ENCODE assay signal across 18 cellular contexts in genomic region chr5:73531356-73531755, GRCh38.
"Had no signal": no experiment of that assay in that cellular context is flagged by ENCODE, and none has a peak within 500 bp of the region (broad histone marks: within the 10 kb centered on the region; RNA-seq: fewer than 3 reads in every experiment).

No MANE protein-coding gene starts in this region.

- H3K4me3 ChIP-seq: heart left ventricle, thoracic aorta, upper lobe of right lung had no signal

- H3K27ac ChIP-seq: heart left ventricle, thoracic aorta, upper lobe of right lung had no signal

- H3K27me3 ChIP-seq: upper lobe of right lung had no signal

- H3K4me1 ChIP-seq: heart left ventricle, upper lobe of right lung had no signal

- ATAC-seq: heart left ventricle, left ventricle myocardium superior, natural killer cell, T-helper 17 cell, upper lobe of right lung had no signal

- DNase-seq: activated CD4-positive, alpha-beta memory T cell treated with anti-CD3 and anti-CD28 coated beads for 36 hours; activated CD4-positive, alpha-beta T cell treated with anti-CD3 and anti-CD28 coated beads for 4 hours; activated CD4-positive, CD25-positive, alpha-beta regulatory T cell; activated naive CD4-positive, alpha-beta T cell treated with Interleukin-2 at 50 U/mL for 16 hours; activated naive CD8-positive, alpha-beta T cell treated with anti-CD3 and anti-CD28 coated beads, Interleukin-2, amount 10 ng/mL, durations not matched to agents 7 days and 5 days; activated T-cell treated with anti-CD3 and anti-CD28 coated beads, Interleukin-2, amount 50 U/mL, for 48 hours; amygdala; cerebellar nuclear complex; cortex of kidney; heart left ventricle; left ventricle myocardium superior; mammary epithelial cell; natural killer cell; stimulated activated CD4-positive, alpha-beta T cell treated with anti-CD3 and anti-CD28 coated beads, Interleukin-4, amount 100 ng/mL, for 24 hours; stimulated activated naive CD4-positive, alpha-beta T cell treated with Interleukin-2 at 50 U/mL for 16 hours; T-helper 17 cell; upper lobe of right lung had no signal

- H3K36me3 ChIP-seq: heart left ventricle, thoracic aorta, upper lobe of right lung had no signal

- H3K9me3 ChIP-seq: heart left ventricle, thoracic aorta, upper lobe of right lung had no signal
